19 cellular contexts compared by ENCODE assay signal in the genomic region with DNA sequence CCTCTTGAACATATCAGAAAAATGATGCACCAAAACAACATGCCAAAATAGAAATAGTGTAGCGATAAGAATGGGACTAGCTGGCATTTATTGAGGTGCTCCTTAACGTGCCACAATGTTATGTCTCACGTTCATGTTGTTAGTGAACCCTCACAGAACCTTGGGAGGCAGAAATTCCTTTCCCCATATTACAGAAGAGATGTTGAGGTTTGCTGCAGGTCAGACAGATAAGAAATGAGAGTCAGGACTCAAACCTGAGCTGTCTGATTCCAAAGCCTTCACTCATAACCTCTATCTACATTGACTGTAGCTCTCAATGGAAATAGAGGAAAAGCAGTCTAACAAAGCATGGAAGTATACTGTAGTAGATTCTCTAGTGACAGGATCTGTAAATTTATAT.
A peak's percentile ranks its signal among the peaks of the same experiment; 100 is the strongest.
DNase-seq lines count a peak whose midpoint lies in the region; ATAC-seq and TF ChIP-seq lines count a peak whose summit lies in the region.
"Had no signal": no experiment of that assay in that cellular context is flagged by ENCODE, and none has a peak within 500 bp of the region (broad histone marks: within the 10 kb centered on the region; RNA-seq: fewer than 3 reads in every experiment).

No MANE protein-coding gene starts in this region.

- no peaks in the 10 kb centered on the region for H3K27me3 ChIP-seq in ACC112 (ENCODE audit: insufficient read depth, low read length)
- H3K27me3 ChIP-seq in IMR-90 (ENCODE audit: control insufficient read depth, insufficient read depth, low read length) = no peaks in the 10 kb centered on the region
- no peaks in the 10 kb centered on the region for H3K27me3 ChIP-seq in adipocyte (replicated peaks; ENCODE audit: control insufficient read depth, insufficient read depth, low read length)
- H3K27me3 ChIP-seq: BLaER1 treated with 17β-estradiol and CSF1 and Interleukin-3, amounts not matched to agents 10 nM and 100 nM had no signal

- peak overlapping the region; percentile 81; the same call in 1 of the 2 replicates for H3K4ac ChIP-seq in IMR-90 (ENCODE audit: low read depth, low read length)

- no peak overlapping the region for H2AK9ac ChIP-seq in IMR-90 (replicated peaks; ENCODE audit: low read depth, low read length, poor library complexity)

- peaks cover 0 to 7% of the 10 kb centered on the region in 2 experiments; a peak in 2 of 4 replicates for H3K79me1 ChIP-seq in IMR-90 (ENCODE audit: low read depth in 1 of 2, low read length in 2 of 2)

- CTCF ChIA-PET in IMR-90 (lab: Yijun Ruan, JAX) = interaction anchor here (1.0 to 1.7 kb wide), 2 partner anchors 58 to 257 kb away, joined by 3 to 4 read pairs; no protein-coding TSS in a partner anchor
- CTCF ChIA-PET in activated CD4-positive, alpha-beta T cell treated with anti-CD3 and anti-CD28 coated beads for 36 hours (lab: Charles Lee) = interaction anchor here (0.6 to 5.4 kb wide), 7 partner anchors 11 to 324 kb away, joined by 3 to 102 read pairs (median 5); a partner anchor contains a TSS

- H3K27ac ChIP-seq in ACC112 (ENCODE audit: low read depth, low read length) (peak overlapping the region; percentile 33), IMR-90 (ENCODE audit: insufficient read depth, low read length) (peak overlapping the region; percentile 57)
- H3K27ac ChIP-seq: BLaER1 treated with 17β-estradiol and CSF1 and Interleukin-3, amounts not matched to agents 10 nM and 100 nM; RWPE1 had no signal

- no peak for TF ChIP-seq CTCF in IMR-90 (conservative IDR thresholded peaks at IDR 0.05; ENCODE audit: low read depth, low read length)

- H3K79me2 ChIP-seq in ACC112 (ENCODE audit: control insufficient read depth, insufficient read depth, low read length, unreplicated experiment) = no peaks in the 10 kb centered on the region

- H2BK5ac ChIP-seq in IMR-90 (ENCODE audit: low read depth, low read length, poor library complexity, severe bottlenecking) = peak overlapping the region; percentile 84

- dilution Hi-C loops in IMR-90 (cut with HindIII; ENCODE audit: low sequenced_read_pairs, unreplicated experiment) = no loop called here

- no peak overlapping the region for H3K4me3 ChIP-seq in ACC112 (ENCODE audit: low read depth, low read length)
- no peak overlapping the region for H3K4me3 ChIP-seq in IMR-90 (ENCODE audit: insufficient read depth, low read depth, low read length)
- no peak overlapping the region for H3K4me3 ChIP-seq in adipocyte (ENCODE audit: low read length)
- H3K4me3 ChIP-seq: BLaER1 treated with 17β-estradiol and CSF1 and Interleukin-3, amounts not matched to agents 10 nM and 100 nM; GM23338 had no signal

- peaks cover 15% of the 10 kb centered on the region for H3K27me3 Mint-ChIP-seq in T-helper 2 cell treated with Interferon-gamma antibody and Interleukin-4, amounts not matched to agents 5 μg/mL and 100 μg/mL, for 36 hours (ENCODE audit: low read depth)
- no peaks in the 10 kb centered on the region for H3K27me3 Mint-ChIP-seq in activated CD4-positive, alpha-beta T cell treated with anti-CD3 and anti-CD28 coated beads for 36 hours

- peak overlapping the region; percentile 89 for H3K23ac ChIP-seq in IMR-90 (ENCODE audit: low read depth, low read length)

- no peak for TF ChIP-seq POLR2A in IMR-90 (IDR thresholded peaks at IDR 0.05; ENCODE audit: low read depth, low read length)

- peak; percentile 57 for DNase-seq in IMR-90
- peak; percentile 32 for DNase-seq in adipocyte (ENCODE audit: low read depth)
- DNase-seq in kidney tubule cell (ENCODE audit: low spot score) = peak; percentile 3
- no peak for DNase-seq in T-helper 2 cell treated with Interferon-gamma antibody and Interleukin-4, amounts not matched to agents 5 μg/mL and 100 μg/mL, for 36 hours (ENCODE audit: low spot score)
- no peak for DNase-seq in activated CD4-positive, alpha-beta T cell treated with anti-CD3 and anti-CD28 coated beads for 36 hours
- no peak for DNase-seq in NCI-H2227 treated with DMSO at 0.1 percent for 48 hours (lab: John Stamatoyannopoulos, UW)
- DNase-seq: CD8-positive, alpha-beta T cell; DMS53; NCI-H1092 treated with DMSO at 0.1 percent for 48 hours; NCI-H2081 treated with DMSO at 0.1 percent for 48 hours; NCI-H510A treated with DMSO at 0.1 percent for 48 hours; NCI-H774; OCI-M1; SW 1271 had no signal

- H2AK5ac ChIP-seq in IMR-90 (ENCODE audit: low read depth, low read length) = peak overlapping the region; percentile 46; the same call in 1 of the 2 replicates

- no peaks in the 10 kb centered on the region for H3K9me3 Mint-ChIP-seq in T-helper 2 cell treated with Interferon-gamma antibody and Interleukin-4, amounts not matched to agents 5 μg/mL and 100 μg/mL, for 36 hours
- H3K9me3 Mint-ChIP-seq in activated CD4-positive, alpha-beta T cell treated with anti-CD3 and anti-CD28 coated beads for 36 hours (ENCODE audit: low read depth) = no peaks in the 10 kb centered on the region
- H3K9me3 Mint-ChIP-seq: CD8-positive, alpha-beta T cell; GM23338 had no signal

- H3K9me1 ChIP-seq in IMR-90 (ENCODE audit: insufficient read depth, low read length) = peaks cover 17% of the 10 kb centered on the region

- POLR2A ChIA-PET in IMR-90 (lab: Charles Lee; ENCODE audit: unreplicated experiment) = no interaction called here
- POLR2A ChIA-PET in activated CD4-positive, alpha-beta T cell treated with anti-CD3 and anti-CD28 coated beads for 36 hours (lab: Charles Lee) = interaction anchor here (0.5 to 0.6 kb wide), 3 partner anchors 88 to 669 kb away, joined by 3 to 5 read pairs (median 5); no protein-coding TSS in a partner anchor

- no CpG with 5 or more reads among the region's 3 CpGs for WGBS in IMR-90 (ENCODE audit: extremely low coverage in 2 of 2, insufficient read length in 1 of 2), 2 experiments

- peak overlapping the region; percentile 35; the same call in 1 of the 2 replicates for H3K4me2 ChIP-seq in IMR-90 (ENCODE audit: low read depth, low read length)
- H3K4me2 ChIP-seq: BLaER1 treated with 17β-estradiol and CSF1 and Interleukin-3, amounts not matched to agents 10 nM and 100 nM; GM23338 had no signal

- H3K9me3 ChIP-seq in IMR-90 (ENCODE audit: control insufficient read depth, insufficient read depth, low read length) (no peaks in the 10 kb centered on the region), adipocyte (ENCODE audit: control insufficient read depth, low read length) (no peaks in the 10 kb centered on the region)
- H3K9me3 ChIP-seq: BLaER1 treated with 17β-estradiol and CSF1 and Interleukin-3, amounts not matched to agents 10 nM and 100 nM had no signal

- peaks cover 40% of the 10 kb centered on the region for H3K4me1 ChIP-seq in ACC112 (ENCODE audit: control insufficient read depth, insufficient read depth, low read length, unreplicated experiment)
- peaks cover 30% of the 10 kb centered on the region for H3K4me1 ChIP-seq in IMR-90 (ENCODE audit: control insufficient read depth, insufficient read depth, low read length)
- peaks cover 35% of the 10 kb centered on the region for H3K4me1 ChIP-seq in adipocyte (ENCODE audit: control insufficient read depth, insufficient read depth, low read length)

- H2AFZ ChIP-seq in ACC112 (ENCODE audit: low read length, unreplicated experiment) (no peak overlapping the region), IMR-90 (replicated peaks; ENCODE audit: low read length, poor library complexity) (no peak overlapping the region)
- H2AFZ ChIP-seq: GM23338 had no signal

- ATAC-seq in IMR-90 (ENCODE audit: low read depth) (no peak; the same call in 1 of the 2 replicates), GM18909 (IDR thresholded peaks at IDR 0.05; ENCODE audit: poor library complexity, unreplicated experiment) (no peak)
- no peak for ATAC-seq in activated CD4-positive, alpha-beta T cell treated with anti-CD3 and anti-CD28 coated beads for 36 hours
- ATAC-seq: CD8-positive, alpha-beta T cell; GM23338 had no signal

- H4K20me1 ChIP-seq in IMR-90 (ENCODE audit: insufficient read depth, low read length) = no peaks in the 10 kb centered on the region
- H4K20me1 ChIP-seq: BLaER1 treated with 17β-estradiol and CSF1 and Interleukin-3, amounts not matched to agents 10 nM and 100 nM had no signal

- peak overlapping the region; percentile 60; the same call in 2 of the 3 replicates for H2BK15ac ChIP-seq in IMR-90 (ENCODE audit: low read depth, low read length)

- H3K18ac ChIP-seq in IMR-90 (ENCODE audit: low read depth, low read length) = peak overlapping the region; percentile 89

- intact Hi-C loops in IMR-90 (cut with micrococcal nuclease) = loop anchor here (1.0 to 10.0 kb wide), 4 partner anchors 60 to 667 kb away; no protein-coding TSS in a partner anchor
- intact Hi-C loops in activated CD4-positive, alpha-beta T cell treated with anti-CD3 and anti-CD28 coated beads for 36 hours (cut with DNase I, micrococcal nuclease) = loop anchor here (5.0 to 10.0 kb wide), 3 partner anchors 37 to 670 kb away; no protein-coding TSS in a partner anchor

- no peaks in the 10 kb centered on the region for H3K36me3 Mint-ChIP-seq in T-helper 2 cell treated with Interferon-gamma antibody and Interleukin-4, amounts not matched to agents 5 μg/mL and 100 μg/mL, for 36 hours (ENCODE audit: low read depth)
- no peaks in the 10 kb centered on the region for H3K36me3 Mint-ChIP-seq in activated CD4-positive, alpha-beta T cell treated with anti-CD3 and anti-CD28 coated beads for 36 hours (ENCODE audit: low read depth)
- H3K36me3 Mint-ChIP-seq: CD8-positive, alpha-beta T cell had no signal

- in situ Hi-C loops in IMR-90 (cut with MboI; ENCODE audit: low sequenced_read_pairs) = loop anchor here (5.0 to 25.0 kb wide), 4 partner anchors 37 to 672 kb away; a partner anchor contains a TSS

- peak overlapping the region; percentile 23 for H3K14ac ChIP-seq in IMR-90 (replicated peaks; ENCODE audit: low read depth, low read length)

- no TSS peak for BruUV-seq in IMR-90 (replicated peaks; lab: Mats Ljungman, UMichigan)

- H4K5ac ChIP-seq in IMR-90 (ENCODE audit: low read depth, low read length) = peak overlapping the region; percentile 88; the same call in 1 of the 2 replicates

- no peak overlapping the region for H3K27ac Mint-ChIP-seq in T-helper 2 cell treated with Interferon-gamma antibody and Interleukin-4, amounts not matched to agents 5 μg/mL and 100 μg/mL, for 36 hours
- no peak overlapping the region for H3K27ac Mint-ChIP-seq in activated CD4-positive, alpha-beta T cell treated with anti-CD3 and anti-CD28 coated beads for 36 hours
- H3K27ac Mint-ChIP-seq: CD8-positive, alpha-beta T cell; GM23338 had no signal

- H2BK20ac ChIP-seq in IMR-90 (ENCODE audit: low read depth, low read length) = peak overlapping the region; percentile 84

- H3K36me3 ChIP-seq in ACC112 (ENCODE audit: insufficient read depth, low read length) (no peaks in the 10 kb centered on the region), IMR-90 (ENCODE audit: control insufficient read depth, insufficient read depth, low read length) (no peaks in the 10 kb centered on the region), adipocyte (ENCODE audit: control insufficient read depth, insufficient read depth, low read length, severe bottlenecking) (no peaks in the 10 kb centered on the region)
- H3K36me3 ChIP-seq: BLaER1 treated with 17β-estradiol and CSF1 and Interleukin-3, amounts not matched to agents 10 nM and 100 nM had no signal

- peak overlapping the region; percentile 48 to 68 for H4K8ac ChIP-seq in IMR-90 (ENCODE audit: low read depth in 2 of 2, low read length in 2 of 2)

- H3K9ac ChIP-seq in IMR-90 (ENCODE audit: low read depth, low read length) = peak overlapping the region; percentile 15; the same call in 1 of the 2 replicates
- H3K9ac ChIP-seq in adipocyte (ENCODE audit: low read length) = no peak overlapping the region
- H3K9ac ChIP-seq: BLaER1 treated with 17β-estradiol and CSF1 and Interleukin-3, amounts not matched to agents 10 nM and 100 nM had no signal

- H3K4me3 Mint-ChIP-seq in T-helper 2 cell treated with Interferon-gamma antibody and Interleukin-4, amounts not matched to agents 5 μg/mL and 100 μg/mL, for 36 hours = no peak overlapping the region
- no peak overlapping the region for H3K4me3 Mint-ChIP-seq in activated CD4-positive, alpha-beta T cell treated with anti-CD3 and anti-CD28 coated beads for 36 hours
- H3K4me3 Mint-ChIP-seq: CD8-positive, alpha-beta T cell; GM23338 had no signal

- peak overlapping the region; percentile 87 for H2BK120ac ChIP-seq in IMR-90 (ENCODE audit: low read depth, low read length)

- H3K56ac ChIP-seq in IMR-90 (ENCODE audit: extremely low read depth, insufficient read depth, low read length) = peak overlapping the region; percentile 88

- H3K4me1 Mint-ChIP-seq in T-helper 2 cell treated with Interferon-gamma antibody and Interleukin-4, amounts not matched to agents 5 μg/mL and 100 μg/mL, for 36 hours (ENCODE audit: low read depth) = no peaks in the 10 kb centered on the region
- H3K4me1 Mint-ChIP-seq in activated CD4-positive, alpha-beta T cell treated with anti-CD3 and anti-CD28 coated beads for 36 hours = peaks cover 9% of the 10 kb centered on the region
- H3K4me1 Mint-ChIP-seq: GM23338 had no signal

- TF ChIP-seq RAD21 in IMR-90 (IDR thresholded peaks at IDR 0.05; ENCODE audit: low read length) = no peak

- H4K91ac ChIP-seq in IMR-90 (ENCODE audit: insufficient read depth, low read depth, low read length) = peak overlapping the region; percentile 75

Comparison
In these comparisons a context has a peak if more than half of its experiments do, and no peak if none do; other contexts are left out.
1. DNase-seq: peak in IMR-90 (single experiment), adipocyte (single experiment) and kidney tubule cell (single experiment); none in T-helper 2 cell treated with Interferon-gamma antibody and Interleukin-4, amounts not matched to agents 5 μg/mL and 100 μg/mL, for 36 hours (single experiment), activated CD4-positive, alpha-beta T cell treated with anti-CD3 and anti-CD28 coated beads for 36 hours (single experiment) and NCI-H2227 treated with DMSO at 0.1 percent for 48 hours (single experiment).